Comparison of ENCODE assay signal across 14 cellular contexts in the genomic region with DNA sequence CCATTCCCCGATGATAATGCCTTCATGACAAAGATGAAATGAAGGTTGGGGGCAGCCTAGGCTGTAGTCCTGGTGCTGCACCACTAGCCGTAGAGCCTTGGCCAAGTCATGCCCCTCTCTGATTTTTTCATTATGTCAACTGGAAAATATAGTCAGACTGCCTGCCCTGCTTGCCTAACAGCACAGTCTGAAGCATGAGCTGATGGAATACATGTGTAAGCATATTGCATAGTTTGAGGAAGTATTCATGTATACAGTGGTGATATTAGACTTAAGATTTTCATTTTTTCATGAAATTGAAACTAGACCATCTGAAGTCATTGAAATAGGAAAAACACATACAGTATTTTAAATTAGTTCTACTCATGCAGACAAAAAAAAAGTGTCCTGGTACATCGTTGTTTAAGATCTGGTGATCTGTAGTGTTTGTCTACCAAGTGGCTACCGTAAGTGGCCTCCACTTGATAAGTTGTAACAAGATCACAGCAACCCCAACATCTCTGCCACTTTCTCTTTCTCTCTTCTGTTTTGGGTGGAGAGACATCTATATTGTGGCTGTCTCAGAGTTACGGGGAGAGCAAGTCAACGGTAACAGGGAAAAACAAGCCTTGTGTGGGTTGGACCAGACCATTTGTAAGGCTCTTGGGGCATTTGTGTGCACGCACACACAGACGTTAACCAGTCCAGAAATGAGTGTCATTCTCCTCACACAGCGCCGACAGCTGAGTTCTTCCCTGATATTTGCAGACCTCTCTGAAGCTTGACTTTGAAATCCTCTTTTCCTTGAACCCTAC.
DNase-seq lines count a peak whose midpoint lies in the region; ATAC-seq and TF ChIP-seq lines count a peak whose summit lies in the region.
"Had no signal": no experiment of that assay in that cellular context is flagged by ENCODE, and none has a peak within 500 bp of the region (broad histone marks: within the 10 kb centered on the region; RNA-seq: fewer than 3 reads in every experiment).

No MANE protein-coding gene starts in this region.

- H3K18ac ChIP-seq in mesenchymal stem cell (ENCODE audit: low read depth in 1 of 2, low read length in 2 of 2) = no peak overlapping the region

- H3K9ac ChIP-seq in adipocyte (ENCODE audit: low read length) (no peak overlapping the region), mesenchymal stem cell (ENCODE audit: low read length) (no peak overlapping the region)

- H2BK5ac ChIP-seq in mesenchymal stem cell (ENCODE audit: low read depth, low read length, poor library complexity, severe bottlenecking) = no peak overlapping the region

- H2BK15ac ChIP-seq in mesenchymal stem cell (ENCODE audit: low read depth, poor library complexity, severe bottlenecking) = no peak overlapping the region

- WGBS in heart left ventricle, 4 donors = 96 to 97% (median 96%) methylated on average over 10 of the region's 10 CpGs
- WGBS in mesenchymal stem cell = 91% methylated on average over 9 of the region's 10 CpGs

- TF ChIP-seq POLR2A in heart left ventricle (IDR thresholded peaks at IDR 0.05) = no peak

- H3K4ac ChIP-seq in mesenchymal stem cell (ENCODE audit: low read depth in 1 of 2, low read length in 2 of 2) = no peak overlapping the region

- H3K14ac ChIP-seq in mesenchymal stem cell (ENCODE audit: low read length in 2 of 2) = no peak overlapping the region

- H3K36me3 ChIP-seq in adipocyte (ENCODE audit: control insufficient read depth, insufficient read depth, low read length, severe bottlenecking) (no peaks in the 10 kb centered on the region), heart left ventricle (no peaks in the 10 kb centered on the region), mesenchymal stem cell (ENCODE audit: control insufficient read depth in 1 of 2, insufficient read depth in 2 of 2, low read depth in 1 of 2, low read length in 2 of 2) (no peaks in the 10 kb centered on the region)

- TF ChIP-seq CTCF in GM12875 (IDR thresholded peaks at IDR 0.05; ENCODE audit: borderline replicate concordance, insufficient read depth, low read depth, low read length) (no peak), heart left ventricle (IDR thresholded peaks at IDR 0.05) (no peak)

- peak overlapping the region; percentile 6 for H3K4me3 ChIP-seq in GM12875 (ENCODE audit: low read depth, low read length)
- no peak overlapping the region for H3K4me3 ChIP-seq in adipocyte (ENCODE audit: low read length)
- no peak overlapping the region for H3K4me3 ChIP-seq in heart left ventricle
- no peak overlapping the region for H3K4me3 ChIP-seq in mesenchymal stem cell (ENCODE audit: insufficient read depth in 1 of 2, low read depth in 1 of 2, low read length in 2 of 2)

- H4K91ac ChIP-seq in mesenchymal stem cell (ENCODE audit: low read length) = no peak overlapping the region

- H3K27ac ChIP-seq in heart left ventricle (no peak overlapping the region), mesenchymal stem cell (ENCODE audit: low read length, poor library complexity, severe bottlenecking) (no peak overlapping the region)

- no peak overlapping the region for H3K23ac ChIP-seq in mesenchymal stem cell (ENCODE audit: low read length in 2 of 2)

- H3K4me2 ChIP-seq in mesenchymal stem cell (ENCODE audit: low read length, poor library complexity, severe bottlenecking) = no peak overlapping the region

- no peak overlapping the region for H4K8ac ChIP-seq in mesenchymal stem cell (ENCODE audit: low read length)

- H2BK12ac ChIP-seq in mesenchymal stem cell (ENCODE audit: low read length in 2 of 2) = no peak overlapping the region

- no peak overlapping the region for H2BK120ac ChIP-seq in mesenchymal stem cell (ENCODE audit: low read depth, low read length)

- intact Hi-C loops in heart left ventricle (cut with DNase I) = no loop called here

- H3K27me3 ChIP-seq in adipocyte (replicated peaks; ENCODE audit: control insufficient read depth, insufficient read depth, low read length) = no peaks in the 10 kb centered on the region
- no peaks in the 10 kb centered on the region for H3K27me3 ChIP-seq in heart left ventricle
- no peaks in the 10 kb centered on the region for H3K27me3 ChIP-seq in mesenchymal stem cell (ENCODE audit: control insufficient read depth in 1 of 2, insufficient read depth in 1 of 2, low read length in 2 of 2)

- H3K79me1 ChIP-seq in mesenchymal stem cell (replicated peaks; ENCODE audit: low read length, poor library complexity, severe bottlenecking) = no peaks in the 10 kb centered on the region

- H3K4me1 ChIP-seq in adipocyte (ENCODE audit: control insufficient read depth, insufficient read depth, low read length) = no peaks in the 10 kb centered on the region
- H3K4me1 ChIP-seq in heart left ventricle = no peaks in the 10 kb centered on the region
- H3K4me1 ChIP-seq in mesenchymal stem cell (ENCODE audit: control insufficient read depth, insufficient read depth, low read depth, low read length) = no peaks in the 10 kb centered on the region

- ATAC-seq in GM21390 (IDR thresholded peaks at IDR 0.05; ENCODE audit: unreplicated experiment) (peak; percentile 46), HG02981 (IDR thresholded peaks at IDR 0.05; ENCODE audit: unreplicated experiment) (peak; percentile 47), heart left ventricle (no peak)
- ATAC-seq: left lobe of liver, T-cell had no signal

- H3K9me3 ChIP-seq in adipocyte (ENCODE audit: control insufficient read depth, low read length) (no peaks in the 10 kb centered on the region), heart left ventricle (no peaks in the 10 kb centered on the region), mesenchymal stem cell (ENCODE audit: control insufficient read depth, low read length) (no peaks in the 10 kb centered on the region)

- DNase-seq in adipocyte (ENCODE audit: low read depth) = peak; percentile 7
- DNase-seq in heart left ventricle = no peak
- no peak for DNase-seq in glomerular visceral epithelial cell (ENCODE audit: extremely low spot score)
- DNase-seq in NCI-H1694 treated with DMSO at 0.1 percent for 48 hours (lab: John Stamatoyannopoulos, UW) = no peak
- DNase-seq in mesenchymal stem cell = no peak
- DNase-seq: activated CD4-positive, alpha-beta T cell treated with anti-CD3 and anti-CD28 coated beads, Interleukin-2, amount 10 ng/mL, durations not matched to agents 24 days and 14 days; DMS79 treated with DMSO at 0.1 percent for 48 hours; NCI-H2081; stimulated activated CD8-positive, alpha-beta memory T cell treated with anti-CD3 and anti-CD28 coated beads, Interleukin-4, amount 100 ng/mL, for 48 hours; T-cell had no signal

- no peak overlapping the region for H2AK5ac ChIP-seq in mesenchymal stem cell (ENCODE audit: low read length, severe bottlenecking)

- H2AFZ ChIP-seq in mesenchymal stem cell (ENCODE audit: low read depth, low read length) = no peak overlapping the region

Comparison
In these comparisons a context has a peak if more than half of its experiments do, and no peak if none do; other contexts are left out.
1. ATAC-seq: peak in GM21390 (single experiment) and HG02981 (single experiment); none in heart left ventricle (0 of 4).